In the genomic region with DNA sequence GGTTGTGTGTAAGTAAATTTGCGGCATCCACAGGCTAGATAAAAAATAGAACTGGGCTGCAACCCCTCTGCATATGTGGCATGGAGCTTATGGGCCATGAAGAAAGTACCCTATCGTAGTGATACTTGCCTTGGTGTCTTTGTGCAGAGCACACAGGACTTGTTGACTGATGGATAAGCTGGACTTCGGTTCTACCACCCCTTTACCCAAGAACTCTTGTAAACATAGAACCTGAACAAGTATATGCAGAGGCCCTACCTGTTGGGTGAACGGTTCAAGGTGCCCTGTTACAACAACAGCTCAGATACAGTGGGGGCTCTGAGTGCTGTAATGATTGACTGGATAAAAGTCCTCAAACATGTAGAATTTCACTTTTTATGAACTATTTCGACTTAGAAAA, we compare ENCODE assay signal across 1 cellular context.
TF ChIP-seq lines count a peak whose summit lies in the region.

No MANE protein-coding gene starts in this region.

TF ChIP-seq in HepG2, 621 proteins besides CTCF, POLR2A, EP300 and RAD21 (continued from another document and continues in another):
- TF ChIP-seq, protein P1, sequence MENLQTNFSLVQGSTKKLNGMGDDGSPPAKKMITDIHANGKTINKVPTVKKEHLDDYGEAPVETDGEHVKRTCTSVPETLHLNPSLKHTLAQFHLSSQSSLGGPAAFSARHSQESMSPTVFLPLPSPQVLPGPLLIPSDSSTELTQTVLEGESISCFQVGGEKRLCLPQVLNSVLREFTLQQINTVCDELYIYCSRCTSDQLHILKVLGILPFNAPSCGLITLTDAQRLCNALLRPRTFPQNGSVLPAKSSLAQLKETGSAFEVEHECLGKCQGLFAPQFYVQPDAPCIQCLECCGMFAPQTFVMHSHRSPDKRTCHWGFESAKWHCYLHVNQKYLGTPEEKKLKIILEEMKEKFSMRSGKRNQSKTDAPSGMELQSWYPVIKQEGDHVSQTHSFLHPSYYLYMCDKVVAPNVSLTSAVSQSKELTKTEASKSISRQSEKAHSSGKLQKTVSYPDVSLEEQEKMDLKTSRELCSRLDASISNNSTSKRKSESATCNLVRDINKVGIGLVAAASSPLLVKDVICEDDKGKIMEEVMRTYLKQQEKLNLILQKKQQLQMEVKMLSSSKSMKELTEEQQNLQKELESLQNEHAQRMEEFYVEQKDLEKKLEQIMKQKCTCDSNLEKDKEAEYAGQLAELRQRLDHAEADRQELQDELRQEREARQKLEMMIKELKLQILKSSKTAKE (CRISPR knock-in tag; IDR thresholded peaks at IDR 0.05; ENCODE audit: borderline replicate concordance) = peak; percentile 53; the same call in 1 of the 2 replicates
- TF ChIP-seq ZBTB7B (CRISPR knock-in tag; IDR thresholded peaks at IDR 0.05) = peak; percentile 91
- TF ChIP-seq SUZ12 (IDR thresholded peaks at IDR 0.05; ENCODE audit: low read depth, low read length) = no peak
- no peak for TF ChIP-seq XRCC5 (optimal IDR thresholded peaks at IDR 0.05; ENCODE audit: low read length)
- no peak for TF ChIP-seq RBFOX2 (IDR thresholded peaks at IDR 0.05; ENCODE audit: low read depth, low read length)
- no peak for TF ChIP-seq GTF2F1 (IDR thresholded peaks at IDR 0.05; ENCODE audit: low read length)
- TF ChIP-seq PAWR (CRISPR knock-in tag; IDR thresholded peaks at IDR 0.05; ENCODE audit: borderline replicate concordance) = no peak
- peak; percentile 39; the same call in 1 of the 2 replicates for TF ChIP-seq ZNF441 (CRISPR knock-in tag; IDR thresholded peaks at IDR 0.05; ENCODE audit: borderline replicate concordance)
- TF ChIP-seq RBAK (CRISPR knock-in tag; IDR thresholded peaks at IDR 0.05) = no peak
- TF ChIP-seq ZNF703 (CRISPR knock-in tag; IDR thresholded peaks at IDR 0.05; ENCODE audit: borderline replicate concordance) = no peak
- TF ChIP-seq EHMT2 (IDR thresholded peaks at IDR 0.05; ENCODE audit: borderline replicate concordance, low read depth, low read length) = peak; percentile 49; the same call in 1 of the 2 replicates
- no peak for TF ChIP-seq ZNF101 (CRISPR knock-in tag; IDR thresholded peaks at IDR 0.05; ENCODE audit: borderline replicate concordance, low read depth)
- no peak for TF ChIP-seq REL (CRISPR knock-in tag; conservative IDR thresholded peaks at IDR 0.05)
- TF ChIP-seq, protein P2, sequence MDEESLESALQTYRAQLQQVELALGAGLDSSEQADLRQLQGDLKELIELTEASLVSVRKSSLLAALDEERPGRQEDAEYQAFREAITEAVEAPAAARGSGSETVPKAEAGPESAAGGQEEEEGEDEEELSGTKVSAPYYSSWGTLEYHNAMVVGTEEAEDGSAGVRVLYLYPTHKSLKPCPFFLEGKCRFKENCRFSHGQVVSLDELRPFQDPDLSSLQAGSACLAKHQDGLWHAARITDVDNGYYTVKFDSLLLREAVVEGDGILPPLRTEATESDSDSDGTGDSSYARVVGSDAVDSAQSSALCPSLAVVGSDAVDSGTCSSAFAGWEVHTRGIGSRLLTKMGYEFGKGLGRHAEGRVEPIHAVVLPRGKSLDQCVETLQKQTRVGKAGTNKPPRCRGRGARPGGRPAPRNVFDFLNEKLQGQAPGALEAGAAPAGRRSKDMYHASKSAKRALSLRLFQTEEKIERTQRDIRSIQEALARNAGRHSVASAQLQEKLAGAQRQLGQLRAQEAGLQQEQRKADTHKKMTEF (CRISPR knock-in tag; IDR thresholded peaks at IDR 0.05) = peak; percentile 44; the same call in 1 of the 2 replicates
- TF ChIP-seq, protein P3, sequence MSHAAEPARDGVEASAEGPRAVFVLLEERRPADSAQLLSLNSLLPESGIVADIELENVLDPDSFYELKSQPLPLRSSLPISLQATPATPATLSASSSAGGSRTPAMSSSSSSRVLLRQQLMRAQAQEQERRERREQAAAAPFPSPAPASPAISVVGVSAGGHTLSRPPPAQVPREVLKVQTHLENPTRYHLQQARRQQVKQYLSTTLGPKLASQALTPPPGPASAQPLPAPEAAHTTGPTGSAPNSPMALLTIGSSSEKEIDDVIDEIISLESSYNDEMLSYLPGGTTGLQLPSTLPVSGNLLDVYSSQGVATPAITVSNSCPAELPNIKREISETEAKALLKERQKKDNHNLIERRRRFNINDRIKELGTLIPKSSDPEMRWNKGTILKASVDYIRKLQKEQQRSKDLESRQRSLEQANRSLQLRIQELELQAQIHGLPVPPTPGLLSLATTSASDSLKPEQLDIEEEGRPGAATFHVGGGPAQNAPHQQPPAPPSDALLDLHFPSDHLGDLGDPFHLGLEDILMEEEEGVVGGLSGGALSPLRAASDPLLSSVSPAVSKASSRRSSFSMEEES (CRISPR knock-in tag; IDR thresholded peaks at IDR 0.05) = 0 out of 2 replicates have a peak, but pooled peaks have one; percentile 35
- no peak for TF ChIP-seq KDM5A (IDR thresholded peaks at IDR 0.05; ENCODE audit: borderline replicate concordance, low read length)
- TF ChIP-seq, protein P4, sequence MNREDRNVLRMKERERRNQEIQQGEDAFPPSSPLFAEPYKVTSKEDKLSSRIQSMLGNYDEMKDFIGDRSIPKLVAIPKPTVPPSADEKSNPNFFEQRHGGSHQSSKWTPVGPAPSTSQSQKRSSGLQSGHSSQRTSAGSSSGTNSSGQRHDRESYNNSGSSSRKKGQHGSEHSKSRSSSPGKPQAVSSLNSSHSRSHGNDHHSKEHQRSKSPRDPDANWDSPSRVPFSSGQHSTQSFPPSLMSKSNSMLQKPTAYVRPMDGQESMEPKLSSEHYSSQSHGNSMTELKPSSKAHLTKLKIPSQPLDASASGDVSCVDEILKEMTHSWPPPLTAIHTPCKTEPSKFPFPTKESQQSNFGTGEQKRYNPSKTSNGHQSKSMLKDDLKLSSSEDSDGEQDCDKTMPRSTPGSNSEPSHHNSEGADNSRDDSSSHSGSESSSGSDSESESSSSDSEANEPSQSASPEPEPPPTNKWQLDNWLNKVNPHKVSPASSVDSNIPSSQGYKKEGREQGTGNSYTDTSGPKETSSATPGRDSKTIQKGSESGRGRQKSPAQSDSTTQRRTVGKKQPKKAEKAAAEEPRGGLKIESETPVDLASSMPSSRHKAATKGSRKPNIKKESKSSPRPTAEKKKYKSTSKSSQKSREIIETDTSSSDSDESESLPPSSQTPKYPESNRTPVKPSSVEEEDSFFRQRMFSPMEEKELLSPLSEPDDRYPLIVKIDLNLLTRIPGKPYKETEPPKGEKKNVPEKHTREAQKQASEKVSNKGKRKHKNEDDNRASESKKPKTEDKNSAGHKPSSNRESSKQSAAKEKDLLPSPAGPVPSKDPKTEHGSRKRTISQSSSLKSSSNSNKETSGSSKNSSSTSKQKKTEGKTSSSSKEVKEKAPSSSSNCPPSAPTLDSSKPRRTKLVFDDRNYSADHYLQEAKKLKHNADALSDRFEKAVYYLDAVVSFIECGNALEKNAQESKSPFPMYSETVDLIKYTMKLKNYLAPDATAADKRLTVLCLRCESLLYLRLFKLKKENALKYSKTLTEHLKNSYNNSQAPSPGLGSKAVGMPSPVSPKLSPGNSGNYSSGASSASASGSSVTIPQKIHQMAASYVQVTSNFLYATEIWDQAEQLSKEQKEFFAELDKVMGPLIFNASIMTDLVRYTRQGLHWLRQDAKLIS (CRISPR knock-in tag; IDR thresholded peaks at IDR 0.05) = no peak
- no peak for TF ChIP-seq NFRKB (IDR thresholded peaks at IDR 0.05)
- TF ChIP-seq ZNF780A (CRISPR knock-in tag; IDR thresholded peaks at IDR 0.05) = no peak
- peak; percentile 62 for TF ChIP-seq GATAD1 (CRISPR knock-in tag; IDR thresholded peaks at IDR 0.05)
- peak; percentile 82; the same call in 1 of the 2 replicates for TF ChIP-seq FOXK1 (CRISPR knock-in tag; IDR thresholded peaks at IDR 0.05; ENCODE audit: borderline replicate concordance, low read depth)
- TF ChIP-seq, protein P5, sequence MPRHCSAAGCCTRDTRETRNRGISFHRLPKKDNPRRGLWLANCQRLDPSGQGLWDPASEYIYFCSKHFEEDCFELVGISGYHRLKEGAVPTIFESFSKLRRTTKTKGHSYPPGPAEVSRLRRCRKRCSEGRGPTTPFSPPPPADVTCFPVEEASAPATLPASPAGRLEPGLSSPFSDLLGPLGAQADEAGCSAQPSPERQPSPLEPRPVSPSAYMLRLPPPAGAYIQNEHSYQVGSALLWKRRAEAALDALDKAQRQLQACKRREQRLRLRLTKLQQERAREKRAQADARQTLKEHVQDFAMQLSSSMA (CRISPR knock-in tag; IDR thresholded peaks at IDR 0.05) = no peak
- 0 out of 2 replicates have a peak, but pooled peaks have one; percentile 56 for TF ChIP-seq KDM4B (CRISPR knock-in tag; IDR thresholded peaks at IDR 0.05)
- TF ChIP-seq ZNF777 (CRISPR knock-in tag; IDR thresholded peaks at IDR 0.05) = no peak
- TF ChIP-seq ZNF766 (CRISPR knock-in tag; IDR thresholded peaks at IDR 0.05; ENCODE audit: borderline replicate concordance) = no peak
- no peak for TF ChIP-seq ZNF567 (CRISPR knock-in tag; IDR thresholded peaks at IDR 0.05; ENCODE audit: borderline replicate concordance)
- no peak for TF ChIP-seq TOPORS (CRISPR knock-in tag; IDR thresholded peaks at IDR 0.05)
- TF ChIP-seq, protein P6, sequence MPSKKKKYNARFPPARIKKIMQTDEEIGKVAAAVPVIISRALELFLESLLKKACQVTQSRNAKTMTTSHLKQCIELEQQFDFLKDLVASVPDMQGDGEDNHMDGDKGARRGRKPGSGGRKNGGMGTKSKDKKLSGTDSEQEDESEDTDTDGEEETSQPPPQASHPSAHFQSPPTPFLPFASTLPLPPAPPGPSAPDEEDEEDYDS (CRISPR knock-in tag; IDR thresholded peaks at IDR 0.05) = peak; percentile 68
- TF ChIP-seq CREM (IDR thresholded peaks at IDR 0.05) = peak; percentile 70
- no peak for TF ChIP-seq CREM (CRISPR knock-in tag; IDR thresholded peaks at IDR 0.05)
- TF ChIP-seq ZNF317 (CRISPR knock-in tag; IDR thresholded peaks at IDR 0.05) = peak; percentile 93
- no peak for TF ChIP-seq SIN3A (IDR thresholded peaks at IDR 0.05; ENCODE audit: borderline replicate concordance, low read depth, low read length)
- TF ChIP-seq, protein P7, sequence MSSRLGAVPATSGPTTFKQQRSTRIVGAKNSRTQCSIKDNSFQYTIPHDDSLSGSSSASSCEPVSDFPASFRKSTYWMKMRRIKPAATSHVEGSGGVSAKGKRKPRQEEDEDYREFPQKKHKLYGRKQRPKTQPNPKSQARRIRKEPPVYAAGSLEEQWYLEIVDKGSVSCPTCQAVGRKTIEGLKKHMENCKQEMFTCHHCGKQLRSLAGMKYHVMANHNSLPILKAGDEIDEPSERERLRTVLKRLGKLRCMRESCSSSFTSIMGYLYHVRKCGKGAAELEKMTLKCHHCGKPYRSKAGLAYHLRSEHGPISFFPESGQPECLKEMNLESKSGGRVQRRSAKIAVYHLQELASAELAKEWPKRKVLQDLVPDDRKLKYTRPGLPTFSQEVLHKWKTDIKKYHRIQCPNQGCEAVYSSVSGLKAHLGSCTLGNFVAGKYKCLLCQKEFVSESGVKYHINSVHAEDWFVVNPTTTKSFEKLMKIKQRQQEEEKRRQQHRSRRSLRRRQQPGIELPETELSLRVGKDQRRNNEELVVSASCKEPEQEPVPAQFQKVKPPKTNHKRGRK (CRISPR knock-in tag; IDR thresholded peaks at IDR 0.05) = no peak
- TF ChIP-seq ARNT (IDR thresholded peaks at IDR 0.05) = no peak
- no peak for TF ChIP-seq ZNF724P (CRISPR knock-in tag; IDR thresholded peaks at IDR 0.05; ENCODE audit: borderline replicate concordance)
- peak; percentile 93 for TF ChIP-seq ZMYM4 (CRISPR knock-in tag; IDR thresholded peaks at IDR 0.05)
- 0 out of 2 replicates have a peak, but pooled peaks have one; percentile 20 for TF ChIP-seq ZNF629 (CRISPR knock-in tag; conservative IDR thresholded peaks at IDR 0.05)
- no peak for TF ChIP-seq ATF7 (IDR thresholded peaks at IDR 0.05)
- no peak for TF ChIP-seq ATF7 (CRISPR knock-in tag; IDR thresholded peaks at IDR 0.05)
- TF ChIP-seq ZFP62 (CRISPR knock-in tag; IDR thresholded peaks at IDR 0.05) = no peak
- no peak for TF ChIP-seq CHD4 (IDR thresholded peaks at IDR 0.05; ENCODE audit: borderline replicate concordance, low read length)
- TF ChIP-seq ZNF644 (CRISPR knock-in tag; IDR thresholded peaks at IDR 0.05; ENCODE audit: low read depth) = peak; percentile 93
- TF ChIP-seq, protein P8, sequence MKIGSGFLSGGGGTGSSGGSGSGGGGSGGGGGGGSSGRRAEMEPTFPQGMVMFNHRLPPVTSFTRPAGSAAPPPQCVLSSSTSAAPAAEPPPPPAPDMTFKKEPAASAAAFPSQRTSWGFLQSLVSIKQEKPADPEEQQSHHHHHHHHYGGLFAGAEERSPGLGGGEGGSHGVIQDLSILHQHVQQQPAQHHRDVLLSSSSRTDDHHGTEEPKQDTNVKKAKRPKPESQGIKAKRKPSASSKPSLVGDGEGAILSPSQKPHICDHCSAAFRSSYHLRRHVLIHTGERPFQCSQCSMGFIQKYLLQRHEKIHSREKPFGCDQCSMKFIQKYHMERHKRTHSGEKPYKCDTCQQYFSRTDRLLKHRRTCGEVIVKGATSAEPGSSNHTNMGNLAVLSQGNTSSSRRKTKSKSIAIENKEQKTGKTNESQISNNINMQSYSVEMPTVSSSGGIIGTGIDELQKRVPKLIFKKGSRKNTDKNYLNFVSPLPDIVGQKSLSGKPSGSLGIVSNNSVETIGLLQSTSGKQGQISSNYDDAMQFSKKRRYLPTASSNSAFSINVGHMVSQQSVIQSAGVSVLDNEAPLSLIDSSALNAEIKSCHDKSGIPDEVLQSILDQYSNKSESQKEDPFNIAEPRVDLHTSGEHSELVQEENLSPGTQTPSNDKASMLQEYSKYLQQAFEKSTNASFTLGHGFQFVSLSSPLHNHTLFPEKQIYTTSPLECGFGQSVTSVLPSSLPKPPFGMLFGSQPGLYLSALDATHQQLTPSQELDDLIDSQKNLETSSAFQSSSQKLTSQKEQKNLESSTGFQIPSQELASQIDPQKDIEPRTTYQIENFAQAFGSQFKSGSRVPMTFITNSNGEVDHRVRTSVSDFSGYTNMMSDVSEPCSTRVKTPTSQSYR (CRISPR knock-in tag; IDR thresholded peaks at IDR 0.05; ENCODE audit: borderline replicate concordance) = peak; percentile 45; the same call in 1 of the 2 replicates
- TF ChIP-seq ZFP37 (CRISPR knock-in tag; IDR thresholded peaks at IDR 0.05; ENCODE audit: borderline replicate concordance) = no peak
- TF ChIP-seq, protein P9, sequence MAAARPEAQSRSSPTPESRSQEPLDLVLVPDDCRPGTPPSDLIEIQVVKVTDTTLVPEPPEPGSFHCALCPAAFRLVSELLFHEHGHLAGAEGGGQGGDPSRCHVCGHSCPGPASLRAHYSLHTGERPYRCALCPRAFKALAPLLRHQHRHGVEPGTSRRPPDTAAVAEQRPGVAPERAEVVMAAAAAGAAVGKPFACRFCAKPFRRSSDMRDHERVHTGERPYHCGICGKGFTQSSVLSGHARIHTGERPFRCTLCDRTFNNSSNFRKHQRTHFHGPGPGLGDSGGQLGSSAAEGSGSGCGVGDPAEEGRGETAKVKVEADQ (CRISPR knock-in tag; IDR thresholded peaks at IDR 0.05; ENCODE audit: borderline replicate concordance) = 0 out of 2 replicates have a peak, but pooled peaks have one; percentile 41
